1 cellular context compared by ENCODE assay signal in genomic region chrX:1072637-1073377, GRCh38.
TF ChIP-seq lines count a peak whose summit lies in the region.

No MANE protein-coding gene starts in this region.

TF ChIP-seq in HCT116, 20 proteins besides CTCF, POLR2A, EP300 and RAD21 (continued from another document):
- no peak for TF ChIP-seq SRF (IDR thresholded peaks at IDR 0.05; ENCODE audit: low read depth)
- 0 out of 2 replicates have a peak, but pooled peaks have one; percentile 9 for TF ChIP-seq POLR2AphosphoS5 (IDR thresholded peaks at IDR 0.05; ENCODE audit: low read depth, low read length)
- TF ChIP-seq CEBPB (IDR thresholded peaks at IDR 0.05; ENCODE audit: low read depth) = no peak
- TF ChIP-seq ZNF274 (IDR thresholded peaks at IDR 0.05; ENCODE audit: low read depth, low read length) = no peak
- TF ChIP-seq, protein P1, sequence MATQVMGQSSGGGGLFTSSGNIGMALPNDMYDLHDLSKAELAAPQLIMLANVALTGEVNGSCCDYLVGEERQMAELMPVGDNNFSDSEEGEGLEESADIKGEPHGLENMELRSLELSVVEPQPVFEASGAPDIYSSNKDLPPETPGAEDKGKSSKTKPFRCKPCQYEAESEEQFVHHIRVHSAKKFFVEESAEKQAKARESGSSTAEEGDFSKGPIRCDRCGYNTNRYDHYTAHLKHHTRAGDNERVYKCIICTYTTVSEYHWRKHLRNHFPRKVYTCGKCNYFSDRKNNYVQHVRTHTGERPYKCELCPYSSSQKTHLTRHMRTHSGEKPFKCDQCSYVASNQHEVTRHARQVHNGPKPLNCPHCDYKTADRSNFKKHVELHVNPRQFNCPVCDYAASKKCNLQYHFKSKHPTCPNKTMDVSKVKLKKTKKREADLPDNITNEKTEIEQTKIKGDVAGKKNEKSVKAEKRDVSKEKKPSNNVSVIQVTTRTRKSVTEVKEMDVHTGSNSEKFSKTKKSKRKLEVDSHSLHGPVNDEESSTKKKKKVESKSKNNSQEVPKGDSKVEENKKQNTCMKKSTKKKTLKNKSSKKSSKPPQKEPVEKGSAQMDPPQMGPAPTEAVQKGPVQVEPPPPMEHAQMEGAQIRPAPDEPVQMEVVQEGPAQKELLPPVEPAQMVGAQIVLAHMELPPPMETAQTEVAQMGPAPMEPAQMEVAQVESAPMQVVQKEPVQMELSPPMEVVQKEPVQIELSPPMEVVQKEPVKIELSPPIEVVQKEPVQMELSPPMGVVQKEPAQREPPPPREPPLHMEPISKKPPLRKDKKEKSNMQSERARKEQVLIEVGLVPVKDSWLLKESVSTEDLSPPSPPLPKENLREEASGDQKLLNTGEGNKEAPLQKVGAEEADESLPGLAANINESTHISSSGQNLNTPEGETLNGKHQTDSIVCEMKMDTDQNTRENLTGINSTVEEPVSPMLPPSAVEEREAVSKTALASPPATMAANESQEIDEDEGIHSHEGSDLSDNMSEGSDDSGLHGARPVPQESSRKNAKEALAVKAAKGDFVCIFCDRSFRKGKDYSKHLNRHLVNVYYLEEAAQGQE (IDR thresholded peaks at IDR 0.05; ENCODE audit: low read depth) = no peak
- TF ChIP-seq ZBTB33 (IDR thresholded peaks at IDR 0.05; ENCODE audit: extremely low read depth, insufficient replicate concordance, low read length) = no peak
- no peak for TF ChIP-seq SIN3A (IDR thresholded peaks at IDR 0.05; ENCODE audit: low read depth)
